18 cellular contexts compared by ENCODE assay signal in genomic region chr13:100306444-100306999, GRCh38.
DNase-seq lines count a peak whose midpoint lies in the region; ATAC-seq, FAIRE-seq and TF ChIP-seq lines count a peak whose summit lies in the region.
"Had no signal": no experiment of that assay in that cellular context is flagged by ENCODE, and none has a peak within 500 bp of the region (broad histone marks: within the 10 kb centered on the region; RNA-seq: fewer than 3 reads in every experiment).

No MANE protein-coding gene starts in this region.

- CTCF ChIA-PET in A673 (lab: Charles Lee) (no interaction called here), Panc1 (lab: Charles Lee) (no interaction called here)

- ATAC-seq in Panc1: no peak
- ATAC-seq in GM19035 (IDR thresholded peaks at IDR 0.05; ENCODE audit: unreplicated experiment): no peak
- ATAC-seq: CD8-positive, alpha-beta T cell; HepG2 had no signal

- peak; percentile 75 for FAIRE-seq in H54 (lab: Jason Lieb, UNC)
- FAIRE-seq: GM19239, HepG2 had no signal

- WGBS in esophagus squamous epithelium, 2 donors: 81 to 83% methylated on average over 5 of the region's 5 CpGs

- no TSS peak for BruUV-seq in A673 (replicated peaks; lab: Mats Ljungman, UMichigan)
- no TSS peak for BruUV-seq in Panc1 (replicated peaks; lab: Mats Ljungman, UMichigan)

- H3K4me3 ChIP-seq in A673 (ENCODE audit: low read depth, low read length, poor library complexity, severe bottlenecking): peak overlapping the region; percentile 34
- no peak overlapping the region for H3K4me3 ChIP-seq in Panc1 (ENCODE audit: low read depth in 2 of 2, low read length in 2 of 2)
- H3K4me3 ChIP-seq in esophagus squamous epithelium: no peak overlapping the region
- no peak overlapping the region for H3K4me3 ChIP-seq in colonic mucosa
- H3K4me3 ChIP-seq: MG63 had no signal

- in situ Hi-C loops in Panc1 (cut with HindIII; ENCODE audit: low pct_unique_long_range_greater_than_20kb, low sequenced_read_pairs): no loop called here

- no peaks in the 10 kb centered on the region for H3K27me3 ChIP-seq in A673 (replicated peaks; ENCODE audit: insufficient read depth, low read depth, low read length, poor library complexity)
- H3K27me3 ChIP-seq in Panc1 (ENCODE audit: control insufficient read depth, insufficient read depth, low read length): no peaks in the 10 kb centered on the region
- no peaks in the 10 kb centered on the region for H3K27me3 ChIP-seq in esophagus squamous epithelium
- no peaks in the 10 kb centered on the region for H3K27me3 ChIP-seq in colonic mucosa
- H3K27me3 ChIP-seq: MG63 had no signal

- TF ChIP-seq CTCF in A673 (conservative IDR thresholded peaks at IDR 0.05; ENCODE audit: low read depth, low read length) (no peak), Panc1 (IDR thresholded peaks at IDR 0.05) (no peak), esophagus squamous epithelium (IDR thresholded peaks at IDR 0.05) (no peak), colonic mucosa (IDR thresholded peaks at IDR 0.05) (no peak)

- peak overlapping the region; percentile 98 for H3K27ac ChIP-seq in A673 (ENCODE audit: low read depth, low read length, poor library complexity, severe bottlenecking)
- H3K27ac ChIP-seq in Panc1 (ENCODE audit: low read length): peak overlapping the region; percentile 44; the same call in 1 of the 2 replicates
- H3K27ac ChIP-seq in esophagus squamous epithelium: no peak overlapping the region
- H3K27ac ChIP-seq in colonic mucosa: no peak overlapping the region
- H3K27ac ChIP-seq: KMS-11 had no signal

- DNase-seq in A673 (ENCODE audit: low spot score): peak; percentile 30
- DNase-seq in H54 (ENCODE audit: insufficient read length, low spot score): no peak
- no peak for DNase-seq in Panc1 (ENCODE audit: low read depth, low spot score)
- DNase-seq in left kidney (ENCODE audit: low read depth, low spot score): peak; percentile 5
- DNase-seq in esophagus squamous epithelium (lab: John Stamatoyannopoulos, UW): no peak
- DNase-seq in colonic mucosa: no peak
- no peak for DNase-seq in effector CD8-positive, alpha-beta T cell (lab: John Stamatoyannopoulos, UW)
- DNase-seq: CD8-positive, alpha-beta T cell; DND-41; GDM1; MG63; NCI-H1105 treated with DMSO at 0.1 percent for 48 hours; NCI-H82; SHP77 treated with DMSO at 0.1 percent for 48 hours had no signal

- intact Hi-C loops in A673 (cut with micrococcal nuclease; ENCODE audit: unreplicated experiment): loop anchor here (2.0 kb wide), 1 partner anchor 86 kb away; no protein-coding TSS in a partner anchor
- intact Hi-C loops in Panc1 (cut with micrococcal nuclease; ENCODE audit: unreplicated experiment): no loop called here
- intact Hi-C loops in esophagus squamous epithelium (cut with DNase I): no loop called here
- intact Hi-C loops in colonic mucosa (cut with DNase I): no loop called here

- TF ChIP-seq POLR2A in H54 (IDR thresholded peaks at IDR 0.05; ENCODE audit: low read depth, low read length) (no peak), esophagus squamous epithelium (IDR thresholded peaks at IDR 0.05) (no peak)

- H3K36me3 ChIP-seq in A673 (ENCODE audit: insufficient read depth, low read length, poor library complexity, severe bottlenecking): peaks cover 36% of the 10 kb centered on the region
- no peaks in the 10 kb centered on the region for H3K36me3 ChIP-seq in Panc1 (ENCODE audit: control insufficient read depth, insufficient read depth, low read length)
- H3K36me3 ChIP-seq in esophagus squamous epithelium: peaks cover 0 to 39% (median 0%) of the 10 kb centered on the region in 3 donors
- no peaks in the 10 kb centered on the region for H3K36me3 ChIP-seq in colonic mucosa

- H3K4me1 ChIP-seq in A673 (ENCODE audit: insufficient read depth, low read length, poor library complexity, severe bottlenecking) (peaks cover 51% of the 10 kb centered on the region), Panc1 (ENCODE audit: control insufficient read depth, insufficient read depth, low read length) (no peaks in the 10 kb centered on the region), esophagus squamous epithelium (no peaks in the 10 kb centered on the region), colonic mucosa (no peaks in the 10 kb centered on the region)

- H3K9ac ChIP-seq in colonic mucosa (ENCODE audit: low read depth in 2 of 2, low read length in 2 of 2): no peak overlapping the region
- H3K9ac ChIP-seq: KMS-11 had no signal

- H3K9me3 ChIP-seq in A673 (ENCODE audit: low read depth, low read length, poor library complexity, severe bottlenecking): no peaks in the 10 kb centered on the region
- no peaks in the 10 kb centered on the region for H3K9me3 ChIP-seq in Panc1 (ENCODE audit: control insufficient read depth, insufficient read depth, low read depth, low read length)
- H3K9me3 ChIP-seq in esophagus squamous epithelium: no peaks in the 10 kb centered on the region
- H3K9me3 ChIP-seq in colonic mucosa: no peaks in the 10 kb centered on the region
- H3K9me3 ChIP-seq: MG63 had no signal

- POLR2A ChIA-PET in A673 (lab: Charles Lee; ENCODE audit: low non-redundant PET) (no interaction called here), Panc1 (lab: Charles Lee) (no interaction called here)

Comparison
In these comparisons a context has a peak if more than half of its experiments do, and no peak if none do; other contexts are left out.
1. DNase-seq: peak in A673 (single experiment) and left kidney (single experiment); none in H54 (single experiment), Panc1 (single experiment), esophagus squamous epithelium (single experiment), colonic mucosa (single experiment) and effector CD8-positive, alpha-beta T cell (single experiment).
2. H3K27ac ChIP-seq: peak in A673 (single experiment) and Panc1 (single experiment); none in esophagus squamous epithelium (0 of 4) and colonic mucosa (single experiment).